In the genomic region with DNA sequence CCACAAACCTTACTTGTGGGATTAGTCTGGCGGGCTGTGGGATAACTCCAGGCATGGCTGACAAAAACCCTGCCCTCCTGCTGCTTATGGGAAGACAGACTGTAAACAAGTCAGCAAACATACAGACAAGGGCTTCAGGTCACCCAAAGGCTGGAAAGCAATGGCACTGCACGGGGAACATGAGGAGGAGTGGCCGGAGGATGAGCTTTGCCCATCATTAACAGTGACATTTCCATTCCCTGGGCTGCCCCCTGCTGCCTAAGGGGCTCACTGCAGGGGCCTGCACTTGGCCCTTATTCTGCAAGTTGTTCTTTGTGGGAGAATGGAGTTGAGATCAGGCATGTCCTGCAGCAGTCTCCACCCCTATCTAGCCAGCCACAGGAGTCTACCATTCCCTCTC, we compare ENCODE assay signal across 9 cellular contexts.
DNase-seq lines count a peak whose midpoint lies in the region; ATAC-seq and TF ChIP-seq lines count a peak whose summit lies in the region.
"Had no signal": no experiment of that assay in that cellular context is flagged by ENCODE, and none has a peak within 500 bp of the region (broad histone marks: within the 10 kb centered on the region; RNA-seq: fewer than 3 reads in every experiment).

No MANE protein-coding gene starts in this region.

- no peaks in the 10 kb centered on the region for H3K36me3 Mint-ChIP-seq in activated T-helper 17 cell treated with anti-CD3 and anti-CD28 coated beads, Interleukin-2, amount 50 U/mL, for 72 hours (ENCODE audit: low read depth)
- H3K36me3 Mint-ChIP-seq: CD8-positive, alpha-beta memory T cell had no signal

- H3K4me3 Mint-ChIP-seq in activated T-helper 17 cell treated with anti-CD3 and anti-CD28 coated beads, Interleukin-2, amount 50 U/mL, for 72 hours, result no peak overlapping the region
- H3K4me3 Mint-ChIP-seq: CD8-positive, alpha-beta memory T cell had no signal

- H3K27me3 Mint-ChIP-seq in activated T-helper 17 cell treated with anti-CD3 and anti-CD28 coated beads, Interleukin-2, amount 50 U/mL, for 72 hours, result peaks cover 4% of the 10 kb centered on the region

- H3K4me1 ChIP-seq in heart left ventricle (no peaks in the 10 kb centered on the region), iPS DF 6.9 (ENCODE audit: control insufficient read depth, insufficient read depth, low read length) (no peaks in the 10 kb centered on the region), aorta (ENCODE audit: control insufficient read depth in 1 of 2, insufficient read depth in 2 of 2, low read length in 2 of 2) (no peaks in the 10 kb centered on the region)
- no peaks in the 10 kb centered on the region for H3K4me1 ChIP-seq in effector memory CD4-positive, alpha-beta T cell (ENCODE audit: control insufficient read depth, insufficient read depth, low read length, poor library complexity, severe bottlenecking)

- peak in 1 of 4 donors; percentile 39 for ATAC-seq in heart left ventricle
- no peak for ATAC-seq in Right ventricle myocardium superior (ENCODE audit: poor library complexity)
- peak; percentile 72 for ATAC-seq in aorta (ENCODE audit: low FRiP score)
- no peak for ATAC-seq in activated T-helper 17 cell treated with anti-CD3 and anti-CD28 coated beads, Interleukin-2, amount 50 U/mL, for 72 hours (replicated peaks)
- ATAC-seq in GM21723 (IDR thresholded peaks at IDR 0.05; ENCODE audit: unreplicated experiment), result no peak

- H3K9me3 ChIP-seq in heart left ventricle (peaks cover 0 to 2% (median 0%) of the 10 kb centered on the region in 12 donors), iPS DF 6.9 (ENCODE audit: control insufficient read depth, insufficient read depth, low read length) (no peaks in the 10 kb centered on the region), aorta (ENCODE audit: control insufficient read depth, low read length) (peaks cover 1% of the 10 kb centered on the region)
- no peaks in the 10 kb centered on the region for H3K9me3 ChIP-seq in effector memory CD4-positive, alpha-beta T cell (ENCODE audit: control insufficient read depth, low read length)

- no peak for TF ChIP-seq POLR2A in heart left ventricle (IDR thresholded peaks at IDR 0.05)

- H3K27me3 ChIP-seq in heart left ventricle, result peaks cover 0 to 11% (median 0%) of the 10 kb centered on the region in 9 donors
- H3K27me3 ChIP-seq in iPS DF 6.9 (ENCODE audit: control insufficient read depth, insufficient read depth, low read length), result no peaks in the 10 kb centered on the region
- no peaks in the 10 kb centered on the region for H3K27me3 ChIP-seq in aorta (ENCODE audit: control insufficient read depth in 1 of 2, insufficient read depth in 2 of 2, low read length in 1 of 2)
- H3K27me3 ChIP-seq in effector memory CD4-positive, alpha-beta T cell (replicated peaks; ENCODE audit: control insufficient read depth, insufficient read depth, low read length, poor library complexity, severe bottlenecking), result no peaks in the 10 kb centered on the region

- TF ChIP-seq CTCF in heart left ventricle (IDR thresholded peaks at IDR 0.05), result peak in 9 of 12 donors; percentile 17 to 50 (median 28)

- H3K4me1 Mint-ChIP-seq in activated T-helper 17 cell treated with anti-CD3 and anti-CD28 coated beads, Interleukin-2, amount 50 U/mL, for 72 hours, result no peaks in the 10 kb centered on the region
- H3K4me1 Mint-ChIP-seq: CD8-positive, alpha-beta memory T cell had no signal

- H3K4me3 ChIP-seq in heart left ventricle, result no peak overlapping the region
- no peak overlapping the region for H3K4me3 ChIP-seq in iPS DF 6.9 (ENCODE audit: low read length)
- H3K4me3 ChIP-seq in aorta (ENCODE audit: low read length in 2 of 2), result no peak overlapping the region
- no peak overlapping the region for H3K4me3 ChIP-seq in effector memory CD4-positive, alpha-beta T cell (ENCODE audit: insufficient read depth, low read depth, low read length, poor library complexity, severe bottlenecking)

- H3K36me3 ChIP-seq in heart left ventricle (no peaks in the 10 kb centered on the region), iPS DF 6.9 (ENCODE audit: control insufficient read depth, insufficient read depth, low read length) (no peaks in the 10 kb centered on the region), aorta (ENCODE audit: control insufficient read depth in 1 of 2, insufficient read depth in 2 of 2, low read length in 1 of 2) (no peaks in the 10 kb centered on the region)
- H3K36me3 ChIP-seq in effector memory CD4-positive, alpha-beta T cell (ENCODE audit: control insufficient read depth, insufficient read depth, low read length), result no peaks in the 10 kb centered on the region

- no peak overlapping the region for H3K27ac Mint-ChIP-seq in activated T-helper 17 cell treated with anti-CD3 and anti-CD28 coated beads, Interleukin-2, amount 50 U/mL, for 72 hours
- H3K27ac Mint-ChIP-seq: CD8-positive, alpha-beta memory T cell had no signal

- peaks cover 11% of the 10 kb centered on the region for H3K9me3 Mint-ChIP-seq in activated T-helper 17 cell treated with anti-CD3 and anti-CD28 coated beads, Interleukin-2, amount 50 U/mL, for 72 hours

- intact Hi-C loops in heart left ventricle (cut with DNase I) (loop anchor here in 2 of 10 donors (5.0 to 10.0 kb wide), 2 partner anchors 141 to 143 kb away; no protein-coding TSS in a partner anchor), Right ventricle myocardium superior (cut with DNase I) (no loop called here), aorta (cut with DNase I) (no loop called here)

- no peak for DNase-seq in heart left ventricle
- DNase-seq in Right ventricle myocardium superior, result no peak
- peak; percentile 28 for DNase-seq in OCI-M1 (lab: John Stamatoyannopoulos, UW)
- DNase-seq in iPS DF 6.9 (ENCODE audit: low read depth, low spot score), result peak; percentile 5
- no peak for DNase-seq in aorta
- no peak for DNase-seq in effector memory CD4-positive, alpha-beta T cell
- DNase-seq: CD8-positive, alpha-beta memory T cell had no signal

- H3K27ac ChIP-seq in heart left ventricle (no peak overlapping the region), iPS DF 6.9 (ENCODE audit: low read length) (no peak overlapping the region), aorta (ENCODE audit: low read depth in 1 of 2, low read length in 2 of 2) (no peak overlapping the region)
- H3K27ac ChIP-seq in effector memory CD4-positive, alpha-beta T cell (ENCODE audit: insufficient read depth, low read length, poor library complexity, severe bottlenecking), result no peak overlapping the region

- WGBS in heart left ventricle, 4 donors, result 35 to 44% (median 40%) methylated on average over 3 of the region's 3 CpGs
- WGBS in iPS DF 6.9 (ENCODE audit: insufficient coverage, insufficient read length), result no CpG with 5 or more reads among the region's 3 CpGs
- 35 to 42% methylated on average over 3 of the region's 3 CpGs for WGBS in aorta, 2 donors

Comparison
In these comparisons a context has a peak if more than half of its experiments do, and no peak if none do; other contexts are left out.
1. DNase-seq: peak in OCI-M1 (single experiment) and iPS DF 6.9 (single experiment); none in heart left ventricle (0 of 5), Right ventricle myocardium superior (single experiment), aorta (0 of 2) and effector memory CD4-positive, alpha-beta T cell (0 of 3).